Comparison of ENCODE assay signal across 20 cellular contexts in genomic region chr7:25922296-25922695, GRCh38.
"Had no signal": no experiment of that assay in that cellular context is flagged by ENCODE, and none has a peak within 500 bp of the region (broad histone marks: within the 10 kb centered on the region; RNA-seq: fewer than 3 reads in every experiment).

No MANE protein-coding gene starts in this region.

- H3K36me3 ChIP-seq: ascending aorta, breast epithelium, sigmoid colon had no signal

- H3K27ac ChIP-seq: ascending aorta, breast epithelium, sigmoid colon had no signal

- ATAC-seq: left lobe of liver, T-cell had no signal

- H3K4me1 ChIP-seq: ascending aorta, breast epithelium, sigmoid colon had no signal

- H3K9me3 ChIP-seq: ascending aorta, sigmoid colon had no signal

- DNase-seq: activated CD4-positive, alpha-beta memory T cell treated with anti-CD3 and anti-CD28 coated beads, Interleukin-2, amount 10 ng/mL, durations not matched to agents 7 days and 5 days; activated CD4-positive, alpha-beta T cell treated with anti-CD3 and anti-CD28 coated beads for 48 hours; activated CD4-positive, CD25-positive, alpha-beta regulatory T cell; activated naive CD4-positive, alpha-beta T cell treated with anti-CD3 and anti-CD28 coated beads, Interleukin-2, amount 50 U/mL, for 16 hours; activated T-cell treated with anti-CD3 and anti-CD28 coated beads, Interleukin-2, amount 50 U/mL, for 24 hours; cerebellar nuclear complex; effector CD8-positive, alpha-beta T cell; foreskin fibroblast; hypothalamus; islet precursor cell; midbrain; nephron progenitor cell; nucleus accumbens; sigmoid colon; stimulated activated naive CD4-positive, alpha-beta T cell; T-cell; T-helper 9 cell had no signal

- H3K4me3 ChIP-seq: ascending aorta, breast epithelium, sigmoid colon had no signal
